ENCODE assay signal across 18 cellular contexts in genomic region chr22:29827091-29827490, GRCh38. TPM values are rescaled to one million over a fixed set of nuclear protein-coding genes. Genes with fewer than 3 reads are reported as not detected.
DNase-seq lines count a peak whose midpoint lies in the region; ATAC-seq and TF ChIP-seq lines count a peak whose summit lies in the region.
"Had no signal": no experiment of that assay in that cellular context is flagged by ENCODE, and none has a peak within 500 bp of the region (broad histone marks: within the 10 kb centered on the region; RNA-seq: fewer than 3 reads in every experiment).

No MANE protein-coding gene starts in this region.

- no peaks in the 10 kb centered on the region for H3K9me3 ChIP-seq in mammary epithelial cell (replicated peaks; ENCODE audit: insufficient read depth, low read length)
- no peaks in the 10 kb centered on the region for H3K9me3 ChIP-seq in mesodermal cell (ENCODE audit: control insufficient read depth, low read length)

- no peak for ATAC-seq in HG03442 (IDR thresholded peaks at IDR 0.05; ENCODE audit: unreplicated experiment)

- H3K4me1 ChIP-seq in mammary epithelial cell (ENCODE audit: insufficient read depth, low read length) (peaks cover 4% of the 10 kb centered on the region), mesodermal cell (ENCODE audit: control insufficient read depth, insufficient read depth, low read length, poor library complexity, severe bottlenecking) (peaks cover 6% of the 10 kb centered on the region)

- dilution Hi-C loops in mammary epithelial cell (cut with HindIII; ENCODE audit: low sequenced_read_pairs), result no loop called here

- WGBS in mammary epithelial cell (ENCODE audit: low coverage, missing lambda C conversion rate), result 100% methylated on average over 4 of the region's 4 CpGs
- WGBS in mesodermal cell (ENCODE audit: insufficient coverage in 2 of 2), 2 experiments, result no CpG with 5 or more reads among the region's 4 CpGs

- DNase-seq in MCF 10A (ENCODE audit: unreplicated experiment) (no peak), mammary epithelial cell (no peak), brain microvascular endothelial cell (peak; percentile 42), NCI-H1694 treated with DMSO at 0.1 percent for 48 hours (lab: John Stamatoyannopoulos, UW) (no peak), NOMO-1 (lab: John Stamatoyannopoulos, UW; ENCODE audit: unreplicated experiment in 2 of 2) (no peak), endothelial cell (ENCODE audit: low spot score) (no peak)
- DNase-seq: 8988T, COR-L47, DMS 273 treated with DMSO at 0.1 percent for 48 hours, NCI-H1092 treated with DMSO at 0.1 percent for 48 hours, NCI-H524, PC-9, SIG-M5 had no signal

- H3K9ac ChIP-seq in mammary epithelial cell (ENCODE audit: insufficient read depth, low read length), result no peak overlapping the region
- H3K9ac ChIP-seq: GM23248 had no signal

- peaks cover 4% of the 10 kb centered on the region for H3K79me2 ChIP-seq in mammary epithelial cell (ENCODE audit: insufficient read depth, low read length)

- no TSS peak for BruUV-seq in MCF 10A (replicated peaks; lab: Mats Ljungman, UMichigan)
- BruUV-seq in mammary epithelial cell (replicated peaks; lab: Mats Ljungman, UMichigan), result no TSS peak

- H3K27ac ChIP-seq in mammary epithelial cell (ENCODE audit: insufficient read depth, low read depth, low read length) (no peak overlapping the region), brain microvascular endothelial cell (no peak overlapping the region), mesodermal cell (ENCODE audit: low read depth, low read length, severe bottlenecking) (peak overlapping the region; percentile 0)
- H3K27ac ChIP-seq: GM23248, PC-9, RWPE1 had no signal

- no peaks in the 10 kb centered on the region for H3K27me3 Mint-ChIP-seq in MCF 10A (ENCODE audit: insufficient read depth, unreplicated experiment)
- peaks cover 6% of the 10 kb centered on the region for H3K27me3 Mint-ChIP-seq in endothelial cell (ENCODE audit: unreplicated experiment)

- no peak overlapping the region for H3K4me3 Mint-ChIP-seq in MCF 10A (ENCODE audit: unreplicated experiment)
- H3K4me3 Mint-ChIP-seq in endothelial cell (ENCODE audit: unreplicated experiment), result no peak overlapping the region
- H3K4me3 Mint-ChIP-seq: CD14-positive monocyte had no signal

- CTCF ChIA-PET in MCF 10A (lab: Yijun Ruan, JAX) (no interaction called here), mammary epithelial cell (lab: Charles Lee; ENCODE audit: low non-redundant PET) (no interaction called here)

- intact Hi-C loops in MCF 10A (cut with micrococcal nuclease) (no loop called here), mammary epithelial cell (cut with micrococcal nuclease) (no loop called here)

- H3K27ac Mint-ChIP-seq in MCF 10A (ENCODE audit: low read depth, unreplicated experiment) (peak overlapping the region; percentile 14), endothelial cell (ENCODE audit: unreplicated experiment) (no peak overlapping the region)

- no peak overlapping the region for H2AFZ ChIP-seq in mammary epithelial cell (ENCODE audit: low read depth, low read length)
- H2AFZ ChIP-seq: GM23248, PC-9 had no signal

- TF ChIP-seq CTCF in MCF 10A (IDR thresholded peaks at IDR 0.05; ENCODE audit: unreplicated experiment), result no peak
- TF ChIP-seq CTCF in mammary epithelial cell (conservative IDR thresholded peaks at IDR 0.05 in 1 of 2, IDR thresholded peaks at IDR 0.05 in 1 of 2; ENCODE audit: extremely low read depth in 1 of 2, insufficient read depth in 1 of 2, low read depth in 1 of 2, low read length in 2 of 2), result no peak
- TF ChIP-seq CTCF in brain microvascular endothelial cell (IDR thresholded peaks at IDR 0.05; ENCODE audit: low read depth, low read length, missing control alignments), result no peak
- no peak for TF ChIP-seq CTCF in endothelial cell (IDR thresholded peaks at IDR 0.05; ENCODE audit: unreplicated experiment)

- H4K20me1 ChIP-seq in mammary epithelial cell (ENCODE audit: insufficient read depth, low read length), result no peaks in the 10 kb centered on the region

- H3K36me3 ChIP-seq in mammary epithelial cell (ENCODE audit: insufficient read depth, low read length) (peaks cover 20% of the 10 kb centered on the region), brain microvascular endothelial cell (replicated peaks) (peaks cover 35% of the 10 kb centered on the region), mesodermal cell (ENCODE audit: control insufficient read depth, insufficient read depth, low read length) (peaks cover 52% of the 10 kb centered on the region)

- no peaks in the 10 kb centered on the region for H3K9me3 Mint-ChIP-seq in MCF 10A (ENCODE audit: unreplicated experiment)
- no peaks in the 10 kb centered on the region for H3K9me3 Mint-ChIP-seq in endothelial cell (ENCODE audit: unreplicated experiment)
- H3K9me3 Mint-ChIP-seq: CD14-positive monocyte had no signal

- H3K27me3 ChIP-seq in mammary epithelial cell (ENCODE audit: insufficient read depth, low read length) (no peaks in the 10 kb centered on the region), brain microvascular endothelial cell (replicated peaks) (no peaks in the 10 kb centered on the region)

- peaks cover 3% of the 10 kb centered on the region for H3K4me1 Mint-ChIP-seq in MCF 10A (ENCODE audit: insufficient read depth, unreplicated experiment)
- peaks cover 41% of the 10 kb centered on the region for H3K4me1 Mint-ChIP-seq in endothelial cell (ENCODE audit: unreplicated experiment)

- H3K4me2 ChIP-seq in mammary epithelial cell (ENCODE audit: insufficient read depth, low read depth, low read length), result no peak overlapping the region
- H3K4me2 ChIP-seq: PC-9 had no signal

- in situ Hi-C loops in mammary epithelial cell (cut with MboI; ENCODE audit: low sequenced_read_pairs in 2 of 2) (no loop called here), brain microvascular endothelial cell (cut with HindIII; ENCODE audit: low pct_ligation_motif_present, low sequenced_read_pairs) (no loop called here)

- H3K36me3 Mint-ChIP-seq in MCF 10A (ENCODE audit: insufficient read depth, unreplicated experiment) (peaks cover 67% of the 10 kb centered on the region), endothelial cell (ENCODE audit: low read depth, unreplicated experiment) (peaks cover 50% of the 10 kb centered on the region)

- H3K4me3 ChIP-seq in mammary epithelial cell (replicated peaks in 1 of 3; ENCODE audit: insufficient read depth in 1 of 3, low read depth in 2 of 3, low read length in 3 of 3), result no peak overlapping the region
- H3K4me3 ChIP-seq in brain microvascular endothelial cell (ENCODE audit: low read depth, low read length), result no peak overlapping the region
- no peak overlapping the region for H3K4me3 ChIP-seq in mesodermal cell (ENCODE audit: extremely low read depth, insufficient read depth, low read length, poor library complexity, severe bottlenecking)
- H3K4me3 ChIP-seq: GM23248, PC-9 had no signal

- POLR2A ChIA-PET in MCF 10A (lab: Yijun Ruan, JAX), result interaction anchor here (2.1 kb wide), 1 partner anchor 11 kb away, joined by 6 read pairs; the partner anchor contains the start of gene ASCC2

RNA-seq across cellular contexts. Expression of gene ASCC2, which starts 11.0 kb away (rescaled TPM):
- 63.2 and 70.7 TPM in 2 replicates for total RNA-seq in MCF 10A (2022)
- 10 to 100 TPM; 41.3 to 72.2 TPM for total RNA-seq in mammary epithelial cell
- polyA plus RNA-seq in mammary epithelial cell, result 41.7 TPM
- 155 TPM for polyA minus RNA-seq in mammary epithelial cell
- polyA plus RNA-seq in mesodermal cell (2013, experiment 1 of 2), result 42.2 TPM
- polyA plus RNA-seq in mesodermal cell (2013, experiment 2 of 2), result 39.2 TPM
- 85.5 TPM for total RNA-seq in endothelial cell (ENCODE audit: unreplicated experiment)

RNA-seq across cellular contexts. Expression of gene MTMR3, which starts 55.9 kb away (rescaled TPM):
- 34.4 and 36.4 TPM in 2 replicates for total RNA-seq in MCF 10A (2022)
- 10 to 100 TPM; 34.1 to 67.2 TPM for total RNA-seq in mammary epithelial cell
- polyA plus RNA-seq in mammary epithelial cell, result 11.1 TPM
- 35.4 TPM for polyA minus RNA-seq in mammary epithelial cell
- polyA plus RNA-seq in mesodermal cell (2013, experiment 1 of 2), result 20.3 TPM
- polyA plus RNA-seq in mesodermal cell (2013, experiment 2 of 2), result 17.1 TPM
- total RNA-seq in endothelial cell (ENCODE audit: unreplicated experiment), result 39.1 TPM

RNA-seq across cellular contexts. Expression of gene UQCR10, which starts 59.9 kb away (rescaled TPM):
- total RNA-seq in MCF 10A (2022), result 94.7 and 114 TPM in 2 replicates
- 10 to 100 TPM; 49.3 to 95.2 TPM for total RNA-seq in mammary epithelial cell
- 178 TPM for polyA plus RNA-seq in mammary epithelial cell
- polyA minus RNA-seq in mammary epithelial cell, result 76.8 TPM
- polyA plus RNA-seq in mesodermal cell (2013, experiment 1 of 2), result 123 TPM
- polyA plus RNA-seq in mesodermal cell (2013, experiment 2 of 2), result 117 TPM
- 84.6 TPM for total RNA-seq in endothelial cell (ENCODE audit: unreplicated experiment)
